10 cellular contexts compared by ENCODE assay signal in genomic region chr10:34121974-34122282, GRCh38.
DNase-seq lines count a peak whose midpoint lies in the region; ATAC-seq and TF ChIP-seq lines count a peak whose summit lies in the region.
"Had no signal": no experiment of that assay in that cellular context is flagged by ENCODE, and none has a peak within 500 bp of the region (broad histone marks: within the 10 kb centered on the region; RNA-seq: fewer than 3 reads in every experiment).

No MANE protein-coding gene starts in this region.

- CTCF ChIA-PET in activated naive CD4-positive, alpha-beta T cell treated with anti-CD3 and anti-CD28 coated beads for 36 hours (lab: Charles Lee): no interaction called here

- H3K9me3 ChIP-seq in fibroblast of lung (ENCODE audit: control insufficient read depth, insufficient read depth, low read depth, low read length): no peaks in the 10 kb centered on the region
- H3K9me3 ChIP-seq: neutrophil had no signal

- ATAC-seq in stimulated activated naive CD8-positive, alpha-beta T cell treated with anti-CD3 and anti-CD28 coated beads, Interleukin-15, Interleukin-2, amounts not matched to agents 100 U/mL and 50 U/mL, for 24 hours: peak; percentile 89
- ATAC-seq in GM18520 (IDR thresholded peaks at IDR 0.05; ENCODE audit: unreplicated experiment): no peak

- H2AFZ ChIP-seq in fibroblast of lung (ENCODE audit: low read length): no peak overlapping the region

- no peaks in the 10 kb centered on the region for H3K36me3 ChIP-seq in fibroblast of lung (ENCODE audit: control insufficient read depth, insufficient read depth, low read length)
- H3K36me3 ChIP-seq: neutrophil, WERI-Rb-1 had no signal

- H4K20me1 ChIP-seq in fibroblast of lung (ENCODE audit: control insufficient read depth, extremely low read depth, insufficient read depth, low read length): no peaks in the 10 kb centered on the region

- intact Hi-C loops in activated naive CD4-positive, alpha-beta T cell treated with anti-CD3 and anti-CD28 coated beads for 36 hours (cut with micrococcal nuclease): loop anchor here (1.0 to 10.0 kb wide), 5 partner anchors 160 to 987 kb away; no protein-coding TSS in a partner anchor

- H3K4me1 ChIP-seq in fibroblast of lung (ENCODE audit: control insufficient read depth, extremely low read depth, insufficient read depth, low read length): peaks cover 3% of the 10 kb centered on the region

- TF ChIP-seq CTCF in fibroblast of lung (conservative IDR thresholded peaks at IDR 0.05 in 1 of 2, IDR thresholded peaks at IDR 0.05 in 1 of 2; ENCODE audit: low read depth in 1 of 2, low read length in 2 of 2): no peak

- no peak overlapping the region for H3K27ac ChIP-seq in fibroblast of lung (ENCODE audit: insufficient read depth, low read length)
- H3K27ac ChIP-seq: neutrophil, WERI-Rb-1 had no signal

- H3K4me1 Mint-ChIP-seq in activated naive CD4-positive, alpha-beta T cell treated with anti-CD3 and anti-CD28 coated beads for 36 hours (ENCODE audit: low read depth): peaks cover 28% of the 10 kb centered on the region
- H3K4me1 Mint-ChIP-seq in T-helper 2 cell treated with Interferon-gamma antibody and Interleukin-4, amounts not matched to agents 5 μg/mL and 100 μg/mL, for 36 hours (ENCODE audit: low read depth): peaks cover 16% of the 10 kb centered on the region

- H3K27me3 Mint-ChIP-seq in activated naive CD4-positive, alpha-beta T cell treated with anti-CD3 and anti-CD28 coated beads for 36 hours (ENCODE audit: low read depth): no peaks in the 10 kb centered on the region
- no peaks in the 10 kb centered on the region for H3K27me3 Mint-ChIP-seq in T-helper 2 cell treated with Interferon-gamma antibody and Interleukin-4, amounts not matched to agents 5 μg/mL and 100 μg/mL, for 36 hours (ENCODE audit: low read depth)

- no peak overlapping the region for H3K9ac ChIP-seq in fibroblast of lung (ENCODE audit: insufficient read depth, low read length)

- peak overlapping the region; percentile 4 for H3K27ac Mint-ChIP-seq in activated naive CD4-positive, alpha-beta T cell treated with anti-CD3 and anti-CD28 coated beads for 36 hours
- H3K27ac Mint-ChIP-seq in T-helper 2 cell treated with Interferon-gamma antibody and Interleukin-4, amounts not matched to agents 5 μg/mL and 100 μg/mL, for 36 hours: peak overlapping the region; percentile 67

- no peaks in the 10 kb centered on the region for H3K79me2 ChIP-seq in fibroblast of lung (ENCODE audit: control insufficient read depth, insufficient read depth, low read length)

- H3K4me3 Mint-ChIP-seq in activated naive CD4-positive, alpha-beta T cell treated with anti-CD3 and anti-CD28 coated beads for 36 hours: no peak overlapping the region
- peak overlapping the region; percentile 44 for H3K4me3 Mint-ChIP-seq in T-helper 2 cell treated with Interferon-gamma antibody and Interleukin-4, amounts not matched to agents 5 μg/mL and 100 μg/mL, for 36 hours

- H3K36me3 Mint-ChIP-seq in activated naive CD4-positive, alpha-beta T cell treated with anti-CD3 and anti-CD28 coated beads for 36 hours (ENCODE audit: low read depth): no peaks in the 10 kb centered on the region
- H3K36me3 Mint-ChIP-seq in T-helper 2 cell treated with Interferon-gamma antibody and Interleukin-4, amounts not matched to agents 5 μg/mL and 100 μg/mL, for 36 hours (ENCODE audit: low read depth): no peaks in the 10 kb centered on the region

- no peaks in the 10 kb centered on the region for H3K27me3 ChIP-seq in fibroblast of lung (ENCODE audit: control insufficient read depth, insufficient read depth, low read length)
- H3K27me3 ChIP-seq: neutrophil had no signal

- peak; percentile 41 for DNase-seq in activated naive CD4-positive, alpha-beta T cell treated with anti-CD3 and anti-CD28 coated beads for 36 hours
- no peak for DNase-seq in activated naive CD4-positive, alpha-beta T cell treated with Interleukin-2 at 50 U/mL for 16 hours
- DNase-seq in T-helper 2 cell treated with Interferon-gamma antibody and Interleukin-4, amounts not matched to agents 5 μg/mL and 100 μg/mL, for 36 hours (ENCODE audit: low spot score): peak; percentile 27
- DNase-seq in fibroblast of lung (ENCODE audit: low read depth in 2 of 2) (peak; percentile 65 to 82), cerebellum (ENCODE audit: low spot score) (no peak), OCI-M2 (lab: John Stamatoyannopoulos, UW; ENCODE audit: unreplicated experiment) (no peak)
- DNase-seq in stimulated activated naive CD8-positive, alpha-beta T cell treated with anti-CD3 and anti-CD28 coated beads, Interleukin-15, Interleukin-2, amounts not matched to agents 100 U/mL and 50 U/mL, for 24 hours: no peak
- DNase-seq: WERI-Rb-1 had no signal

- H3K9me3 Mint-ChIP-seq in activated naive CD4-positive, alpha-beta T cell treated with anti-CD3 and anti-CD28 coated beads for 36 hours: no peaks in the 10 kb centered on the region
- no peaks in the 10 kb centered on the region for H3K9me3 Mint-ChIP-seq in T-helper 2 cell treated with Interferon-gamma antibody and Interleukin-4, amounts not matched to agents 5 μg/mL and 100 μg/mL, for 36 hours

- peak overlapping the region; percentile 27 for H3K4me2 ChIP-seq in fibroblast of lung (ENCODE audit: extremely low read depth, insufficient read depth, low read length)

- H3K4me3 ChIP-seq in fibroblast of lung (replicated peaks in 1 of 4; ENCODE audit: control extremely low read depth in 1 of 4, insufficient read depth in 1 of 4, low read depth in 3 of 4, low read length in 4 of 4): no peak overlapping the region

Comparison
In these comparisons a context has a peak if more than half of its experiments do, and no peak if none do; other contexts are left out.
1. DNase-seq: peak in activated naive CD4-positive, alpha-beta T cell treated with anti-CD3 and anti-CD28 coated beads for 36 hours (single experiment), T-helper 2 cell treated with Interferon-gamma antibody and Interleukin-4, amounts not matched to agents 5 μg/mL and 100 μg/mL, for 36 hours (single experiment) and fibroblast of lung (2 of 2); none in activated naive CD4-positive, alpha-beta T cell treated with Interleukin-2 at 50 U/mL for 16 hours (single experiment), stimulated activated naive CD8-positive, alpha-beta T cell treated with anti-CD3 and anti-CD28 coated beads, Interleukin-15, Interleukin-2, amounts not matched to agents 100 U/mL and 50 U/mL, for 24 hours (single experiment), cerebellum (single experiment) and OCI-M2 (single experiment).